1 cellular context compared by ENCODE assay signal in the genomic region with DNA sequence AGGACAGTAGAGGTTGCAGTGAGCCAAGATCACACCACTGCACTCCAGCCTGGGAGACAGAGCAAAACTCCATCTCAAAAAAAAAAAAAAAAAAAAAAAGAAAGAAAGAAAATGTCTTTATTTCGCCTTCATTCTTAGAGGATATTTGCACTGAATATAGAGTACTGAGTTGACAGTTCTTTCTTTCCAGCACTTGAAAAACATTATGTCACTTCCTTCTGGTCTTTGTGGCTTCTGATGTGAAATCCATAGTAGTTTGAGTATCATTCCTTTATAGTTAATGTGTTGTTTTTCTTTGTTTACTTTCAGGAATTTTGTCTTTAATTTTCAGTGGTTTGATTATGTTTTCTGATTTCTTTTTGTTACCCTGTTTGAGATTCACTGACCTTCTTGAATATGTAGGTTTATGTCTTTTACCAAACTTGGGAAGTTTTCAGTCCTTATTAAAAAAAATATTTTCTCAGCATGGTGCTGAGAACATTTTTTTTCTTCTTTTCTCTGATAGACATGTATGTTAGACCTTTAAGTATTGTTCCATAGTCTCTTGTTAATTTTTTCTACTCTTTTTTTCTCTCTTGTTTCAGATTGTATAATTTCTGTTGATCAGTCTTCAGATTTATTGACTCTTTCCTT.
TF ChIP-seq lines count a peak whose summit lies in the region.

No MANE protein-coding gene starts in this region.

TF ChIP-seq in IMR-90, 13 proteins besides CTCF, POLR2A, EP300 and RAD21 (continued from another document):
- TF ChIP-seq MAZ (IDR thresholded peaks at IDR 0.05; ENCODE audit: borderline replicate concordance, low read depth, low read length) = no peak
- TF ChIP-seq, protein P1, sequence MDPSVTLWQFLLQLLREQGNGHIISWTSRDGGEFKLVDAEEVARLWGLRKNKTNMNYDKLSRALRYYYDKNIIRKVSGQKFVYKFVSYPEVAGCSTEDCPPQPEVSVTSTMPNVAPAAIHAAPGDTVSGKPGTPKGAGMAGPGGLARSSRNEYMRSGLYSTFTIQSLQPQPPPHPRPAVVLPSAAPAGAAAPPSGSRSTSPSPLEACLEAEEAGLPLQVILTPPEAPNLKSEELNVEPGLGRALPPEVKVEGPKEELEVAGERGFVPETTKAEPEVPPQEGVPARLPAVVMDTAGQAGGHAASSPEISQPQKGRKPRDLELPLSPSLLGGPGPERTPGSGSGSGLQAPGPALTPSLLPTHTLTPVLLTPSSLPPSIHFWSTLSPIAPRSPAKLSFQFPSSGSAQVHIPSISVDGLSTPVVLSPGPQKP (IDR thresholded peaks at IDR 0.05; ENCODE audit: borderline replicate concordance, low read depth, low read length) = no peak
